Comparison of ENCODE assay signal across 24 cellular contexts in genomic region chr10:121172406-121172805, GRCh38.
"Had no signal": no experiment of that assay in that cellular context is flagged by ENCODE, and none has a peak within 500 bp of the region (broad histone marks: within the 10 kb centered on the region; RNA-seq: fewer than 3 reads in every experiment).

No MANE protein-coding gene starts in this region.

- H3K9me3 ChIP-seq: heart right ventricle, left ventricle myocardium inferior, lower lobe of right lung, neutrophil, right atrium auricular region, suprapubic skin, thyroid gland, upper lobe of left lung, vagina had no signal

- DNase-seq: effector CD4-positive, alpha-beta T cell; endodermal cell; erythroblast; foreskin melanocyte; heart right ventricle; immature natural killer cell; kidney; left cardiac atrium; left ventricle myocardium inferior; lower lobe of right lung; mesenchymal stem cell; naive thymus-derived CD4-positive, alpha-beta T cell; nephron progenitor cell; posterior cingulate gyrus; stimulated activated CD4-positive, alpha-beta T cell treated with anti-CD3 and anti-CD28 coated beads, Interleukin-2, amount 100 ng/mL, for 48 hours; stimulated activated naive CD4-positive, alpha-beta T cell treated with Interleukin-2 at 50 U/mL for 16 hours; thyroid gland; upper lobe of left lung had no signal

- H3K36me3 ChIP-seq: heart right ventricle, left ventricle myocardium inferior, lower lobe of right lung, neutrophil, right atrium auricular region, suprapubic skin, thyroid gland, upper lobe of left lung, vagina had no signal

- H3K27ac ChIP-seq: coronary artery, heart right ventricle, left ventricle myocardium inferior, lower lobe of right lung, neutrophil, right atrium auricular region, suprapubic skin, thyroid gland, upper lobe of left lung, vagina had no signal

- H3K36me3 Mint-ChIP-seq: immature natural killer cell; naive thymus-derived CD4-positive, alpha-beta T cell had no signal

- H3K27ac Mint-ChIP-seq: endodermal cell; immature natural killer cell; naive thymus-derived CD4-positive, alpha-beta T cell; nephron progenitor cell had no signal

- H3K4me3 Mint-ChIP-seq: endodermal cell; immature natural killer cell; naive thymus-derived CD4-positive, alpha-beta T cell; nephron progenitor cell had no signal

- H3K27me3 ChIP-seq: neutrophil, right atrium auricular region, suprapubic skin, thyroid gland, upper lobe of left lung, vagina had no signal

- H3K4me1 Mint-ChIP-seq: immature natural killer cell; naive thymus-derived CD4-positive, alpha-beta T cell had no signal

- H3K4me3 ChIP-seq: coronary artery, heart right ventricle, left ventricle myocardium inferior, lower lobe of right lung, right atrium auricular region, smooth muscle cell, suprapubic skin, thyroid gland, upper lobe of left lung, vagina had no signal

- H3K9me3 Mint-ChIP-seq: endodermal cell, immature natural killer cell, nephron progenitor cell had no signal

- H3K4me1 ChIP-seq: heart right ventricle, left ventricle myocardium inferior, lower lobe of right lung, right atrium auricular region, thyroid gland, vagina had no signal
